In the genomic region with DNA sequence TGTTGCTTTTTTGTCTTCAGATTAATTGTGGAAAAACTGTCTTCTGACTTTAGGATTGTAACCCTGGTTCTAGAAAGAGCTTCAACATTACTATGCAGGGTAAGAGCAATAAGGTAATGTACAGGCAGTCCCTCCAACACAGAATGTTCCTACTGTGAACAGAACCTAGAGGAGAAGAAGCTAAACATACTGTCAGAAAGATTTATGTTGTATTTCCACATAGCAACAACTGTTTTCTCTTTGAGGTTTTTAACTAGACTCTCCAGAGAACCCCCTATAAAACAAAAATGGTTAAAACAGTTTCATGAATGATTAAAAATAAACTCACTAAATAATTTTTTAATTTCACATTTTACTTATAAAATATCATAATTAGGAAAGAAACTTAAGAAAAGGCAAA, we compare ENCODE assay signal across 16 cellular contexts.
"Had no signal": no experiment of that assay in that cellular context is flagged by ENCODE, and none has a peak within 500 bp of the region (broad histone marks: within the 10 kb centered on the region; RNA-seq: fewer than 3 reads in every experiment).

No MANE protein-coding gene starts in this region.

- H3K9me3 ChIP-seq: left ventricle myocardium inferior, transverse colon had no signal

- FAIRE-seq: TTC549 had no signal

- H3K27ac ChIP-seq: left ventricle myocardium inferior, transverse colon had no signal

- ATAC-seq: stimulated activated naive B cell treated with anti-CD40 and anti-IgM and Interleukin-4, amounts not matched to agents 10 μg/mL and 1 μg/mL and 100 μg/mL, for 72 hours had no signal

- H3K36me3 ChIP-seq: transverse colon had no signal

- H3K27me3 ChIP-seq: transverse colon had no signal

- H3K4me1 ChIP-seq: left ventricle myocardium inferior had no signal

- DNase-seq: activated gamma-delta T cell; activated naive CD8-positive, alpha-beta T cell treated with anti-CD3 and anti-CD28 coated beads for 36 hours; activated T-cell treated with anti-CD3 and anti-CD28 coated beads, Interleukin-2, amount 50 U/mL, for 24 hours; anterior cingulate cortex; cerebellar nuclear complex; endodermal cell; foreskin fibroblast; head of caudate nucleus; islet precursor cell; left ventricle myocardium inferior; retina; stimulated activated naive B cell treated with anti-CD40 and anti-IgM and Interleukin-4, amounts not matched to agents 10 μg/mL and 1 μg/mL and 100 μg/mL, for 72 hours; substantia nigra; transverse colon had no signal

- H3K4me3 ChIP-seq: left ventricle myocardium inferior, smooth muscle cell, transverse colon had no signal
